In the genomic region with DNA sequence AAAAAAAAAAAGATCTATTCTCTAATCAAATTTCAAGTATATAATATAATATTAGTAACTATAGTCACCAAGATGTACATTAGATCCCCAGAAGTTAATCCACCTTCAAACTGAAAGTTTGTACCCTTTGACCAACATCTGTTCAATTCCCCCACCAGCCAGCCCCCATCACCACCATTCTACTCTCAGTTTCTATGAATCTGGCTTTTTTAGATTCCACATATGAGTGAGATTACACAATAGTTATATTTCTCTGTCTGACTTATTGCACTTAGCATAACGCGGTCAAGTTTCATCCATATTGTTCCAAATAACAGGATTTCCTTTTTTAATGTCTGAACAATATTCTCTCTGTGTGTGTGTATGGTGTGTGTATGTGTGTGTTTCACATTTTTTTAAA, we compare ENCODE assay signal across 26 cellular contexts.
"Had no signal": no experiment of that assay in that cellular context is flagged by ENCODE, and none has a peak within 500 bp of the region (broad histone marks: within the 10 kb centered on the region; RNA-seq: fewer than 3 reads in every experiment).

No MANE protein-coding gene starts in this region.

- DNase-seq: activated CD4-positive, alpha-beta memory T cell treated with anti-CD3 and anti-CD28 coated beads for 36 hours; activated CD4-positive, alpha-beta T cell treated with anti-CD3 and anti-CD28 coated beads, Interleukin-2, amount 10 ng/mL, durations not matched to agents 24 days and 14 days; activated CD4-positive, CD25-positive, alpha-beta regulatory T cell treated with anti-CD3 and anti-CD28 coated beads, Interleukin-2, amount 50 U/mL, for 72 hours; activated CD8-positive, alpha-beta memory T cell treated with anti-CD3 and anti-CD28 coated beads, Interleukin-2, amount 50 U/mL, for 48 hours; activated gamma-delta T cell; activated naive CD4-positive, alpha-beta T cell treated with anti-CD3 and anti-CD28 coated beads, Interleukin-2, amount 10 ng/mL, durations not matched to agents 7 days and 5 days; activated naive CD8-positive, alpha-beta T cell treated with anti-CD3 and anti-CD28 coated beads, Interleukin-2, amount 10 ng/mL, durations not matched to agents 7 days and 5 days; activated T-cell treated with anti-CD3 and anti-CD28 coated beads, Interleukin-2, amount 50 U/mL, for 24 hours; amniotic stem cell; endodermal cell; foreskin fibroblast; head of caudate nucleus; hippocampal formation; naive B cell; nephron progenitor cell; ovary; stimulated activated CD4-positive, alpha-beta T cell treated with anti-CD3 and anti-CD28 coated beads, Interleukin-12 subunit alpha, Interleukin-12 subunit beta, amount 100 ng/mL, for 4 hours; stimulated activated naive B cell treated with anti-CD40 and anti-IgM and Interleukin-4, amounts not matched to agents 10 μg/mL and 1 μg/mL and 100 μg/mL, for 72 hours; stomach; thyroid gland; upper lobe of left lung had no signal

- H3K36me3 ChIP-seq: neutrophil, ovary, stomach, thyroid gland, upper lobe of left lung, vagina had no signal

- H3K4me3 ChIP-seq: ovary, skin epidermis, stomach, thyroid gland, upper lobe of left lung, vagina had no signal

- H3K4me1 ChIP-seq: thyroid gland, upper lobe of left lung, vagina had no signal

- H3K27ac ChIP-seq: neutrophil, ovary, skin epidermis, stomach, thyroid gland, upper lobe of left lung, vagina had no signal

- ATAC-seq: esophagus mucosa; sciatic nerve; stimulated activated naive B cell treated with anti-CD40 and anti-IgM and Interleukin-4, amounts not matched to agents 10 μg/mL and 1 μg/mL and 100 μg/mL, for 72 hours had no signal

- H3K9me3 ChIP-seq: neutrophil, ovary, stomach, thyroid gland, upper lobe of left lung, vagina had no signal

- H3K27me3 ChIP-seq: ovary, thyroid gland, upper lobe of left lung, vagina had no signal
